1 cellular context compared by ENCODE assay signal in genomic region chr11:37967635-37968034, GRCh38.
TF ChIP-seq lines count a peak whose summit lies in the region.

No MANE protein-coding gene starts in this region.

TF ChIP-seq in H1, 55 proteins besides CTCF, POLR2A, EP300 and RAD21 (continued from another document):
- TF ChIP-seq CHD7 (IDR thresholded peaks at IDR 0.05; ENCODE audit: insufficient replicate concordance, low read length) = no peak
- no peak for TF ChIP-seq ASH2L (IDR thresholded peaks at IDR 0.05; ENCODE audit: low read length)
- no peak for TF ChIP-seq BACH1 (IDR thresholded peaks at IDR 0.05; ENCODE audit: low read length)
- no peak for TF ChIP-seq CHD2 (IDR thresholded peaks at IDR 0.05; ENCODE audit: low read length)
- TF ChIP-seq SP2 (IDR thresholded peaks at IDR 0.05; ENCODE audit: low read length) = no peak
- TF ChIP-seq RBBP5 (IDR thresholded peaks at IDR 0.05; ENCODE audit: borderline replicate concordance, low read depth, low read length) = no peak
